Comparison of ENCODE assay signal across 1 cellular context in genomic region chr13:46556380-46556779, GRCh38.
A peak's percentile ranks its signal among the peaks of the same experiment; 100 is the strongest.
TF ChIP-seq lines count a peak whose summit lies in the region.

No MANE protein-coding gene starts in this region.

TF ChIP-seq in GM12878, 131 proteins besides CTCF, POLR2A, EP300 and RAD21:
- no peak for TF ChIP-seq EGR1 (IDR thresholded peaks at IDR 0.05; ENCODE audit: borderline replicate concordance in 1 of 2, low read depth in 2 of 2, low read length in 2 of 2)
- 0 out of 2 replicates have a peak, but pooled peaks have one; percentile 5 for TF ChIP-seq NKRF (conservative IDR thresholded peaks at IDR 0.05)
- peak; percentile 14; the same call in 1 of the 2 replicates for TF ChIP-seq PKNOX1 (IDR thresholded peaks at IDR 0.05)
- no peak for TF ChIP-seq LARP7 (IDR thresholded peaks at IDR 0.05)
TF ChIP-seq in GM12878: peak in this region for 2.
